21 cellular contexts compared by ENCODE assay signal in the genomic region with DNA sequence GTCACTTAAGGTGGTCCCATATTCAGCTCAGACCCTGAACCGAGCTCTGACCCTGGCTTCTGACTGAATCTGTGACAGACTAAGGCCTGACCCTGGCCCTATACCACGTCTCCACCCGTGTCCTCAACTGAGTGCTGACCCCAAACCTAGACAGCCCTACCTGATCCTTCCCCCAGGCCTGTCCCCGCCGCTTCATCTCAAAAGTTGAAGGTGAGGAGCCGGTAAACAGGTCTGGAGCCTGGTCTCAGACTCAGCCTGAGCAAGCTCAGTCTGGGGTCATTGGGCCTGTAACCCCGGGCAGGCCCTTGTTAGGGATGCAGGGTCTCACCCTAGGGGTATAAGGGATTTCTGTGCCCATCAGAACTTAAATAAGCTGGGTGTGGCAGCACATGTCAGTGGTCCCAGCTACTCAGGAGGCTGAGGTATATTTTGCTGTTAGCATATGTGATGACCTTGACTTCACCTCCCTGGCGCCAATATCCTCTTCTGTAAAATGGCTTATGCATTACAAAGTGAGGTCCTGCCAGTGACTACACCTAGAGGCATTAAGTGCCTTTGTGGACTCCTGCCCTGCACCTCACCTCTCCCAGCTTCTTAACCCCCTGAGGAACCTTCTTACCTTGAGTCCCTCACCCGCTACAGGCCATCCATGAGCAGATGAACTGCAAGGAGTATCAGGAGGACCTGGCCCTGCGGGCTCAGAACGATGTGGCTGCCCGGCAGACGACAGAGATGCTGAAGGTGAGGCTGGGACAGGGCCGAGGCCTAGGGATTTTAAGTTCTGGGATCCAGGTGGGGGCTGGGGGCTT.
DNase-seq lines count a peak whose midpoint lies in the region; ATAC-seq lines count a peak whose summit lies in the region.
"Had no signal": no experiment of that assay in that cellular context is flagged by ENCODE, and none has a peak within 500 bp of the region (broad histone marks: within the 10 kb centered on the region; RNA-seq: fewer than 3 reads in every experiment).

No MANE protein-coding gene starts in this region.

- H3K27ac ChIP-seq in epithelial cell of prostate = peak overlapping the region; percentile 26
- H3K27ac ChIP-seq: 22Rv1, Peyer's patch had no signal

- peaks cover 21% of the 10 kb centered on the region for H3K4me1 Mint-ChIP-seq in T-helper 2 cell treated with Interferon-gamma antibody and Interleukin-4, amounts not matched to agents 5 μg/mL and 100 μg/mL, for 36 hours (ENCODE audit: low read depth)
- peaks cover 37% of the 10 kb centered on the region for H3K4me1 Mint-ChIP-seq in stimulated activated naive CD8-positive, alpha-beta T cell treated with anti-CD3 and anti-CD28 coated beads, Interleukin-15, Interleukin-2, amounts not matched to agents 100 ng/mL and 50 ng/mL, for 24 hours (ENCODE audit: low read depth)
- H3K4me1 Mint-ChIP-seq in stimulated activated naive B cell treated with anti-CD40 and anti-IgM and Interleukin-4, amounts not matched to agents 10 μg/mL and 1 μg/mL and 100 μg/mL, for 72 hours = peaks cover 7 to 8% of the 10 kb centered on the region in 2 donors

- no peaks in the 10 kb centered on the region for H3K9me3 Mint-ChIP-seq in T-helper 2 cell treated with Interferon-gamma antibody and Interleukin-4, amounts not matched to agents 5 μg/mL and 100 μg/mL, for 36 hours
- no peaks in the 10 kb centered on the region for H3K9me3 Mint-ChIP-seq in stimulated activated naive CD8-positive, alpha-beta T cell treated with anti-CD3 and anti-CD28 coated beads, Interleukin-15, Interleukin-2, amounts not matched to agents 100 ng/mL and 50 ng/mL, for 24 hours
- no peaks in the 10 kb centered on the region for H3K9me3 Mint-ChIP-seq in stimulated activated naive B cell treated with anti-CD40 and anti-IgM and Interleukin-4, amounts not matched to agents 10 μg/mL and 1 μg/mL and 100 μg/mL, for 72 hours
- H3K9me3 Mint-ChIP-seq: CD8-positive, alpha-beta T cell; GM23338 had no signal

- H3K27me3 Mint-ChIP-seq in T-helper 2 cell treated with Interferon-gamma antibody and Interleukin-4, amounts not matched to agents 5 μg/mL and 100 μg/mL, for 36 hours (ENCODE audit: low read depth) = no peaks in the 10 kb centered on the region
- no peaks in the 10 kb centered on the region for H3K27me3 Mint-ChIP-seq in stimulated activated naive CD8-positive, alpha-beta T cell treated with anti-CD3 and anti-CD28 coated beads, Interleukin-15, Interleukin-2, amounts not matched to agents 100 ng/mL and 50 ng/mL, for 24 hours
- no peaks in the 10 kb centered on the region for H3K27me3 Mint-ChIP-seq in stimulated activated naive B cell treated with anti-CD40 and anti-IgM and Interleukin-4, amounts not matched to agents 10 μg/mL and 1 μg/mL and 100 μg/mL, for 72 hours

- peaks cover 52% of the 10 kb centered on the region for H3K36me3 Mint-ChIP-seq in T-helper 2 cell treated with Interferon-gamma antibody and Interleukin-4, amounts not matched to agents 5 μg/mL and 100 μg/mL, for 36 hours (ENCODE audit: low read depth)
- peaks cover 55% of the 10 kb centered on the region for H3K36me3 Mint-ChIP-seq in stimulated activated naive CD8-positive, alpha-beta T cell treated with anti-CD3 and anti-CD28 coated beads, Interleukin-15, Interleukin-2, amounts not matched to agents 100 ng/mL and 50 ng/mL, for 24 hours (ENCODE audit: low read depth)
- peaks cover 44 to 61% of the 10 kb centered on the region in 2 donors for H3K36me3 Mint-ChIP-seq in stimulated activated naive B cell treated with anti-CD40 and anti-IgM and Interleukin-4, amounts not matched to agents 10 μg/mL and 1 μg/mL and 100 μg/mL, for 72 hours

- ATAC-seq in stimulated activated naive CD8-positive, alpha-beta T cell treated with anti-CD3 and anti-CD28 coated beads, Interleukin-15, Interleukin-2, amounts not matched to agents 100 U/mL and 50 U/mL, for 24 hours = no peak
- no peak for ATAC-seq in stimulated activated naive B cell treated with anti-CD40 and anti-IgM and Interleukin-4, amounts not matched to agents 10 μg/mL and 1 μg/mL and 100 μg/mL, for 72 hours (replicated peaks)
- ATAC-seq: CD8-positive, alpha-beta T cell; Right ventricle myocardium inferior had no signal

- no peak for DNase-seq in T-helper 2 cell treated with Interferon-gamma antibody and Interleukin-4, amounts not matched to agents 5 μg/mL and 100 μg/mL, for 36 hours (ENCODE audit: low spot score)
- DNase-seq in T-helper 2 cell (no peak), epithelial cell of prostate (ENCODE audit: low read depth, low spot score) (no peak), DMS 273 (lab: John Stamatoyannopoulos, UW; ENCODE audit: unreplicated experiment) (no peak)
- DNase-seq in stimulated activated naive CD8-positive, alpha-beta T cell treated with anti-CD3 and anti-CD28 coated beads, Interleukin-15, Interleukin-2, amounts not matched to agents 100 U/mL and 50 U/mL, for 24 hours = no peak
- no peak for DNase-seq in stimulated activated naive B cell treated with anti-CD40 and anti-IgM and Interleukin-4, amounts not matched to agents 10 μg/mL and 1 μg/mL and 100 μg/mL, for 72 hours
- DNase-seq in stimulated activated CD4-positive, alpha-beta T cell treated with anti-CD3 and anti-CD28 coated beads, Interleukin-15, amount 100 ng/mL, for 24 hours = no peak
- DNase-seq: AML-193; C1 segment of cervical spinal cord; Calu3; CD8-positive, alpha-beta T cell; MV-4-11; NCI-H1694; NCI-H2081 treated with DMSO at 0.1 percent for 48 hours; NCI-H2171 treated with DMSO at 0.1 percent for 48 hours; NCI-H524 treated with DMSO at 0.1 percent for 48 hours had no signal

- peak overlapping the region; percentile 11 for H3K27ac Mint-ChIP-seq in T-helper 2 cell treated with Interferon-gamma antibody and Interleukin-4, amounts not matched to agents 5 μg/mL and 100 μg/mL, for 36 hours
- peak overlapping the region; percentile 26 for H3K27ac Mint-ChIP-seq in stimulated activated naive CD8-positive, alpha-beta T cell treated with anti-CD3 and anti-CD28 coated beads, Interleukin-15, Interleukin-2, amounts not matched to agents 100 ng/mL and 50 ng/mL, for 24 hours
- peak overlapping the region; percentile 37 for H3K27ac Mint-ChIP-seq in stimulated activated naive B cell treated with anti-CD40 and anti-IgM and Interleukin-4, amounts not matched to agents 10 μg/mL and 1 μg/mL and 100 μg/mL, for 72 hours
- H3K27ac Mint-ChIP-seq: CD8-positive, alpha-beta T cell; GM23338 had no signal

- no peak overlapping the region for H3K4me3 Mint-ChIP-seq in T-helper 2 cell treated with Interferon-gamma antibody and Interleukin-4, amounts not matched to agents 5 μg/mL and 100 μg/mL, for 36 hours
- no peak overlapping the region for H3K4me3 Mint-ChIP-seq in stimulated activated naive CD8-positive, alpha-beta T cell treated with anti-CD3 and anti-CD28 coated beads, Interleukin-15, Interleukin-2, amounts not matched to agents 100 ng/mL and 50 ng/mL, for 24 hours
- no peak overlapping the region for H3K4me3 Mint-ChIP-seq in stimulated activated naive B cell treated with anti-CD40 and anti-IgM and Interleukin-4, amounts not matched to agents 10 μg/mL and 1 μg/mL and 100 μg/mL, for 72 hours
- H3K4me3 Mint-ChIP-seq: CD8-positive, alpha-beta T cell; GM23338 had no signal
